9 cellular contexts compared by ENCODE assay signal in genomic region chr12:22101749-22102243, GRCh38. TPM values are rescaled to one million over a fixed set of nuclear protein-coding genes. Genes with fewer than 3 reads are reported as not detected.
DNase-seq lines count a peak whose midpoint lies in the region; ATAC-seq and TF ChIP-seq lines count a peak whose summit lies in the region.
"Had no signal": no experiment of that assay in that cellular context is flagged by ENCODE, and none has a peak within 500 bp of the region (broad histone marks: within the 10 kb centered on the region; RNA-seq: fewer than 3 reads in every experiment).

No MANE protein-coding gene starts in this region.

- no peak for TF ChIP-seq EP300 in esophagus muscularis mucosa (IDR thresholded peaks at IDR 0.05)

- no peaks in the 10 kb centered on the region for H3K27me3 ChIP-seq in lower lobe of right lung (ENCODE audit: low read depth)
- no peaks in the 10 kb centered on the region for H3K27me3 ChIP-seq in esophagus muscularis mucosa
- H3K27me3 ChIP-seq: SJSA1 had no signal

- WGBS in esophagus muscularis mucosa, result 75% methylated on average over 4 of the region's 5 CpGs

- TF ChIP-seq POLR2A in esophagus muscularis mucosa (IDR thresholded peaks at IDR 0.05; ENCODE audit: low read depth), result no peak

- no peak overlapping the region for H3K27ac ChIP-seq in lower lobe of right lung
- no peak overlapping the region for H3K27ac ChIP-seq in esophagus muscularis mucosa (replicated peaks in 1 of 4)
- H3K27ac ChIP-seq: SJSA1 had no signal

- TF ChIP-seq CTCF in lower lobe of right lung (IDR thresholded peaks at IDR 0.05), result no peak
- no peak for TF ChIP-seq CTCF in esophagus muscularis mucosa (IDR thresholded peaks at IDR 0.05)

- intact Hi-C loops in lower lobe of right lung (cut with DNase I), result no loop called here
- intact Hi-C loops in esophagus muscularis mucosa (cut with DNase I), result loop anchor here (5.0 kb wide), 1 partner anchor 236 kb away; no protein-coding TSS in a partner anchor

- no peaks in the 10 kb centered on the region for H3K36me3 ChIP-seq in lower lobe of right lung
- no peaks in the 10 kb centered on the region for H3K36me3 ChIP-seq in esophagus muscularis mucosa
- H3K36me3 ChIP-seq: SJSA1 had no signal

- peak; percentile 56 for ATAC-seq in GM18511 (IDR thresholded peaks at IDR 0.05; ENCODE audit: unreplicated experiment)
- peak; percentile 33 for ATAC-seq in HG02798 (IDR thresholded peaks at IDR 0.05; ENCODE audit: poor library complexity, unreplicated experiment)
- peak; percentile 74 to 87 for ATAC-seq in lower lobe of right lung

- peaks cover 6% of the 10 kb centered on the region for H3K4me1 ChIP-seq in lower lobe of right lung
- no peaks in the 10 kb centered on the region for H3K4me1 ChIP-seq in esophagus muscularis mucosa
- H3K4me1 ChIP-seq: SJSA1 had no signal

- DNase-seq in amniotic epithelial cell (ENCODE audit: low read depth), result peak; percentile 54
- DNase-seq in lower lobe of right lung, result no peak
- DNase-seq in esophagus muscularis mucosa (ENCODE audit: extremely low spot score), result no peak
- DNase-seq in NCI-H748 (lab: John Stamatoyannopoulos, UW; ENCODE audit: unreplicated experiment), result no peak
- DNase-seq in middle frontal gyrus (ENCODE audit: extremely low spot score, low spot score), result no peak
- DNase-seq in NCI-H510A treated with DMSO at 0.1 percent for 48 hours (lab: John Stamatoyannopoulos, UW), result no peak

- no peaks in the 10 kb centered on the region for H3K9me3 ChIP-seq in lower lobe of right lung
- H3K9me3 ChIP-seq in esophagus muscularis mucosa, result no peaks in the 10 kb centered on the region
- H3K9me3 ChIP-seq: SJSA1 had no signal

- H3K4me3 ChIP-seq in lower lobe of right lung (no peak overlapping the region), esophagus muscularis mucosa (no peak overlapping the region)
- H3K4me3 ChIP-seq: SJSA1 had no signal

RNA-seq across cellular contexts. Expression of gene CMAS, which starts 55.8 kb away (rescaled TPM):
- 26.1 TPM for total RNA-seq in lower lobe of right lung
- total RNA-seq in esophagus muscularis mucosa, result 10 to 100 TPM; 23.2 to 37.0 (median 34.0) TPM
